12 cellular contexts compared by ENCODE assay signal in the genomic region with DNA sequence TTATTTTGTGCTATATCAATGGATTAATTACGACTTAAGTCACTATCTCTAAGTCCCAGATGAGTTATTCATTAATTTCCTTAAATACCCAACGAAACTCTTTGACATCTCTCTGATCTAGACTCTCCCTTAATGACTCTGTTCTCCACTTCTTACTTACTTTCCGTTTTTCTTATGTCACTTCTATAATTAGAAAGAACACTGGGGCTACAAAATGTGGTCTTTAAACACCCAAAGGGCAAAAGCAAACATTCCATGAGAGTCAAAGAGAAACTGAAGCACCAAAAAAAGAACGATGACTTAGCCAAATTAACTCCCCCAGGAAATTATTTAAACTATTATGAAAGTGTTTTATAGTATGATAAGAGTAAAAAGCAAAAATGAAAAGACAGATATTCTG.
DNase-seq lines count a peak whose midpoint lies in the region; ATAC-seq and TF ChIP-seq lines count a peak whose summit lies in the region.
"Had no signal": no experiment of that assay in that cellular context is flagged by ENCODE, and none has a peak within 500 bp of the region (broad histone marks: within the 10 kb centered on the region; RNA-seq: fewer than 3 reads in every experiment).

No MANE protein-coding gene starts in this region.

- H3K9me3 ChIP-seq in PC-9 (ENCODE audit: insufficient read depth, low read depth), result no peaks in the 10 kb centered on the region

- no peak overlapping the region for H3K4me3 Mint-ChIP-seq in activated naive CD8-positive, alpha-beta T cell treated with anti-CD3 and anti-CD28 coated beads, Interleukin-2, amount 50 U/mL, for 24 hours
- H3K4me3 Mint-ChIP-seq in activated naive CD8-positive, alpha-beta T cell treated with anti-CD3 and anti-CD28 coated beads for 36 hours, result no peak overlapping the region
- H3K4me3 Mint-ChIP-seq in natural killer cell, result no peak overlapping the region
- no peak overlapping the region for H3K4me3 Mint-ChIP-seq in immature natural killer cell
- no peak overlapping the region for H3K4me3 Mint-ChIP-seq in activated T-helper 2 cell treated with anti-CD3 and anti-CD28 coated beads, Interferon-gamma antibody, Interleukin-2, Interleukin-4, amounts not matched to agents 10 μg/mL and 5 μg/mL and 100 μg/mL, durations not matched to agents 14 hours and 24 hours and 36 hours (ENCODE audit: low read depth)
- H3K4me3 Mint-ChIP-seq: activated T-helper 17 cell treated with anti-CD3 and anti-CD28 coated beads, Interleukin-2, amount 50 U/mL, for 72 hours; neural progenitor cell had no signal

- H3K27me3 Mint-ChIP-seq in activated naive CD8-positive, alpha-beta T cell treated with anti-CD3 and anti-CD28 coated beads, Interleukin-2, amount 50 U/mL, for 24 hours, result no peaks in the 10 kb centered on the region
- H3K27me3 Mint-ChIP-seq in activated naive CD8-positive, alpha-beta T cell treated with anti-CD3 and anti-CD28 coated beads for 36 hours, result peaks cover 3% of the 10 kb centered on the region
- H3K27me3 Mint-ChIP-seq in natural killer cell (ENCODE audit: low read depth in 2 of 2) (no peaks in the 10 kb centered on the region), immature natural killer cell (ENCODE audit: low read depth in 3 of 3) (peaks cover 0 to 5% (median 0%) of the 10 kb centered on the region in 3 donors)
- H3K27me3 Mint-ChIP-seq in activated T-helper 2 cell treated with anti-CD3 and anti-CD28 coated beads, Interferon-gamma antibody, Interleukin-2, Interleukin-4, amounts not matched to agents 10 μg/mL and 5 μg/mL and 100 μg/mL, durations not matched to agents 14 hours and 24 hours and 36 hours (ENCODE audit: low read depth), result no peaks in the 10 kb centered on the region

- H2AFZ ChIP-seq in PC-9, result 0 out of 2 replicates have a peak overlapping the region, but pooled peaks have one; percentile 14

- H3K27ac ChIP-seq in PC-9, result no peak overlapping the region
- H3K27ac ChIP-seq: 22Rv1, neural progenitor cell had no signal

- CTCF ChIA-PET in PC-9 (lab: Charles Lee), result no interaction called here

- H3K27me3 ChIP-seq in PC-9 (ENCODE audit: insufficient read depth, low read depth) (no peaks in the 10 kb centered on the region), H7 (ENCODE audit: control insufficient read depth, insufficient read depth, low read length) (no peaks in the 10 kb centered on the region)
- H3K27me3 ChIP-seq: neural progenitor cell had no signal

- no peaks in the 10 kb centered on the region for H3F3A ChIP-seq in PC-9 (ENCODE audit: insufficient read depth, low read depth)

- intact Hi-C loops in PC-9 (cut with micrococcal nuclease; ENCODE audit: unreplicated experiment), result loop anchor here (2.0 to 5.0 kb wide), 2 partner anchors 61 to 78 kb away; no protein-coding TSS in a partner anchor
- intact Hi-C loops in natural killer cell (cut with micrococcal nuclease), result no loop called here
- intact Hi-C loops in activated T-helper 2 cell treated with anti-CD3 and anti-CD28 coated beads, Interferon-gamma antibody, Interleukin-2, Interleukin-4, amounts not matched to agents 10 μg/mL and 5 μg/mL and 100 μg/mL, durations not matched to agents 14 hours and 24 hours and 36 hours (cut with micrococcal nuclease), result no loop called here

- H3K4me3 ChIP-seq in PC-9 (no peak overlapping the region), H7 (ENCODE audit: insufficient read depth, low read depth, low read length) (no peak overlapping the region)
- H3K4me3 ChIP-seq: neural progenitor cell had no signal

- peaks cover 26% of the 10 kb centered on the region for H3K4me1 Mint-ChIP-seq in activated naive CD8-positive, alpha-beta T cell treated with anti-CD3 and anti-CD28 coated beads, Interleukin-2, amount 50 U/mL, for 24 hours
- H3K4me1 Mint-ChIP-seq in activated naive CD8-positive, alpha-beta T cell treated with anti-CD3 and anti-CD28 coated beads for 36 hours, result peaks cover 17% of the 10 kb centered on the region
- H3K4me1 Mint-ChIP-seq in natural killer cell, result no peaks in the 10 kb centered on the region
- H3K4me1 Mint-ChIP-seq in immature natural killer cell, result no peaks in the 10 kb centered on the region
- H3K4me1 Mint-ChIP-seq in activated T-helper 2 cell treated with anti-CD3 and anti-CD28 coated beads, Interferon-gamma antibody, Interleukin-2, Interleukin-4, amounts not matched to agents 10 μg/mL and 5 μg/mL and 100 μg/mL, durations not matched to agents 14 hours and 24 hours and 36 hours (ENCODE audit: low read depth), result no peaks in the 10 kb centered on the region
- H3K4me1 Mint-ChIP-seq: activated T-helper 17 cell treated with anti-CD3 and anti-CD28 coated beads, Interleukin-2, amount 50 U/mL, for 72 hours; neural progenitor cell had no signal

- no peak for DNase-seq in activated naive CD8-positive, alpha-beta T cell treated with anti-CD3 and anti-CD28 coated beads, Interleukin-2, amount 50 U/mL, for 24 hours
- DNase-seq in activated naive CD8-positive, alpha-beta T cell treated with anti-CD3 and anti-CD28 coated beads for 36 hours, result no peak
- DNase-seq in PC-9 (no peak), natural killer cell (no peak), immature natural killer cell (no peak), H7 (no peak)
- no peak for DNase-seq in activated T-helper 2 cell treated with anti-CD3 and anti-CD28 coated beads, Interferon-gamma antibody, Interleukin-2, Interleukin-4, amounts not matched to agents 10 μg/mL and 5 μg/mL and 100 μg/mL, durations not matched to agents 14 hours and 24 hours and 36 hours (ENCODE audit: low spot score)
- DNase-seq: caudate nucleus had no signal

- no peaks in the 10 kb centered on the region for H3K9me2 ChIP-seq in PC-9 (ENCODE audit: insufficient read depth)

- H3K36me3 ChIP-seq in PC-9 (ENCODE audit: low read depth) (no peaks in the 10 kb centered on the region), H7 (replicated peaks; ENCODE audit: control insufficient read depth, insufficient read depth, low read length) (no peaks in the 10 kb centered on the region)
- H3K36me3 ChIP-seq: neural progenitor cell had no signal

- no TSS peak for BruUV-seq in PC-9 (replicated peaks; lab: Mats Ljungman, UMichigan)

- TF ChIP-seq CTCF in PC-9 (conservative IDR thresholded peaks at IDR 0.05) (no peak), natural killer cell (IDR thresholded peaks at IDR 0.05) (no peak)

- peaks cover 11% of the 10 kb centered on the region; the same call in 1 of the 2 replicates for H3K4me1 ChIP-seq in PC-9 (replicated peaks; ENCODE audit: insufficient read depth)

- H3K9me3 Mint-ChIP-seq in activated naive CD8-positive, alpha-beta T cell treated with anti-CD3 and anti-CD28 coated beads, Interleukin-2, amount 50 U/mL, for 24 hours, result peaks cover 14% of the 10 kb centered on the region
- peaks cover 8% of the 10 kb centered on the region for H3K9me3 Mint-ChIP-seq in activated naive CD8-positive, alpha-beta T cell treated with anti-CD3 and anti-CD28 coated beads for 36 hours
- H3K9me3 Mint-ChIP-seq in natural killer cell (peaks cover 0 to 4% of the 10 kb centered on the region in 2 donors), immature natural killer cell (peaks cover 0 to 15% (median 6%) of the 10 kb centered on the region in 6 donors)
- peaks cover 5% of the 10 kb centered on the region for H3K9me3 Mint-ChIP-seq in activated T-helper 2 cell treated with anti-CD3 and anti-CD28 coated beads, Interferon-gamma antibody, Interleukin-2, Interleukin-4, amounts not matched to agents 10 μg/mL and 5 μg/mL and 100 μg/mL, durations not matched to agents 14 hours and 24 hours and 36 hours

- no peaks in the 10 kb centered on the region for H4K20me1 ChIP-seq in PC-9 (ENCODE audit: insufficient read depth)

- peaks cover 2% of the 10 kb centered on the region for H3K36me3 Mint-ChIP-seq in activated naive CD8-positive, alpha-beta T cell treated with anti-CD3 and anti-CD28 coated beads, Interleukin-2, amount 50 U/mL, for 24 hours (ENCODE audit: low read depth)
- peaks cover 2% of the 10 kb centered on the region for H3K36me3 Mint-ChIP-seq in activated naive CD8-positive, alpha-beta T cell treated with anti-CD3 and anti-CD28 coated beads for 36 hours
- H3K36me3 Mint-ChIP-seq in natural killer cell (no peaks in the 10 kb centered on the region), immature natural killer cell (no peaks in the 10 kb centered on the region)
- H3K36me3 Mint-ChIP-seq in activated T-helper 2 cell treated with anti-CD3 and anti-CD28 coated beads, Interferon-gamma antibody, Interleukin-2, Interleukin-4, amounts not matched to agents 10 μg/mL and 5 μg/mL and 100 μg/mL, durations not matched to agents 14 hours and 24 hours and 36 hours (ENCODE audit: low read depth), result no peaks in the 10 kb centered on the region
- H3K36me3 Mint-ChIP-seq: neural progenitor cell had no signal

- H3K27ac Mint-ChIP-seq in activated naive CD8-positive, alpha-beta T cell treated with anti-CD3 and anti-CD28 coated beads, Interleukin-2, amount 50 U/mL, for 24 hours, result no peak overlapping the region
- no peak overlapping the region for H3K27ac Mint-ChIP-seq in activated naive CD8-positive, alpha-beta T cell treated with anti-CD3 and anti-CD28 coated beads for 36 hours
- H3K27ac Mint-ChIP-seq in natural killer cell (no peak overlapping the region), immature natural killer cell (no peak overlapping the region)
- no peak overlapping the region for H3K27ac Mint-ChIP-seq in activated T-helper 2 cell treated with anti-CD3 and anti-CD28 coated beads, Interferon-gamma antibody, Interleukin-2, Interleukin-4, amounts not matched to agents 10 μg/mL and 5 μg/mL and 100 μg/mL, durations not matched to agents 14 hours and 24 hours and 36 hours
- H3K27ac Mint-ChIP-seq: activated T-helper 17 cell treated with anti-CD3 and anti-CD28 coated beads, Interleukin-2, amount 50 U/mL, for 72 hours; neural progenitor cell had no signal

- POLR2A ChIA-PET in PC-9 (lab: Charles Lee; ENCODE audit: unreplicated experiment), result no interaction called here

- ATAC-seq in activated naive CD8-positive, alpha-beta T cell treated with anti-CD3 and anti-CD28 coated beads, Interleukin-2, amount 50 U/mL, for 24 hours, result peak; percentile 33
- peak; percentile 84 for ATAC-seq in HG02870 (IDR thresholded peaks at IDR 0.05; ENCODE audit: unreplicated experiment)
- no peak for ATAC-seq in natural killer cell
- ATAC-seq: activated T-helper 17 cell treated with anti-CD3 and anti-CD28 coated beads, Interleukin-2, amount 50 U/mL, for 72 hours had no signal

- no peaks in the 10 kb centered on the region for H3K79me2 ChIP-seq in PC-9 (ENCODE audit: low read depth)

- H3K4me2 ChIP-seq in PC-9, result peak overlapping the region; percentile 57; the same call in 1 of the 2 replicates

Comparison
In these comparisons a context has a peak if more than half of its experiments do, and no peak if none do; other contexts are left out.
1. ATAC-seq: peak in activated naive CD8-positive, alpha-beta T cell treated with anti-CD3 and anti-CD28 coated beads, Interleukin-2, amount 50 U/mL, for 24 hours (single experiment) and HG02870 (single experiment); none in natural killer cell (0 of 3).